In the genomic region with DNA sequence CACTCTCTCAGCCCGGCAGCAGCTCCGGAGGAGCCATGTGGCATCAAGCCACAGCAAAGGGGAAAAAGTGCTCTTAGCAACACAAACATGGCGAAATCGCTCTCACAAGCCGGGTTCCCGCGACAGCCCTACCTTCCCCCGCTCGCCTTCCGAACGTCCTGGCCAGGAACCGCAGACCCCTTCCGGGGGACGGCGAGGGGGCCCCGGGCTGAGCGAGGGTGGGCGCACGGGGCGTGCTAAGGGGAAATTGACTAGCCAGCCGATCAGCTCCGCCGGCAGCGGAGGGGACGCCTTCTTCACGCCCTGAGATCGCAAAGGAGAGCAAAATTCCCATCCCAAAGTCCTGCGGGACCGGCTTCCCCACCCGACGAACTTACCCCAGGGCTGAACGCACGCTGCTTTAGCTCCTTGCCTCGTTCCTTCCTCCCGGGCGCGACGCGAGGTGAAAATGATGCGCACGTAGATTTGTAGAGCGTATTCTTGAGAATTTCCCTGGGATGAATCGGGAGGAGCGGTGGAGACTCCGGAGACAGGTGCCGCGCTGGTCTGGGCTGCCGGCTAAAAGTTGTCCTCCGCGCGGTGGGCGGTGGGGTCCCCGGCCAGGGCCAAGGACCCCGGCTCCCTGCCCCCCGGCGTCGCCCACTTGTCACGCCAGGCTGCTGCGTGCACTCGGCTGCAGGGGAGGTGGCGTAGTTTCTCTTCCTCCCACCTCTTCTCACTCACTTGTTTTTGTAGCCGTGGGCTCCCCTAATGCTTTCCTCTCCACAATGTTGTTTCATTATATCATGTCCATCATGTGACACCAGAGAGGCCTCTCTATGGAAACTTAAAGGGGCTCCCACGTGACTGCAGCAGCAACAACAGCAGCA, we compare ENCODE assay signal across 8 cellular contexts.
A peak's percentile ranks its signal among the peaks of the same experiment; 100 is the strongest.
DNase-seq lines count a peak whose midpoint lies in the region; ATAC-seq and TF ChIP-seq lines count a peak whose summit lies in the region.

No MANE protein-coding gene starts in this region.

- peak overlapping the region; percentile 61 for H3K9ac ChIP-seq in Loucy (ENCODE audit: low read depth, low read length, poor library complexity, severe bottlenecking)

- no peaks in the 10 kb centered on the region for H3F3A ChIP-seq in Loucy (ENCODE audit: low read depth)

- H3K4me3 ChIP-seq in Loucy (ENCODE audit: low read length, poor library complexity, severe bottlenecking) = peak overlapping the region; percentile 84
- peak overlapping the region; percentile 85 for H3K4me3 ChIP-seq in cardiac muscle cell
- peak overlapping the region; percentile 88 for H3K4me3 ChIP-seq in urinary bladder (ENCODE audit: low read depth, low read length)

- peak overlapping the region; percentile 80 for H3K4me2 ChIP-seq in Loucy (ENCODE audit: low read depth, low read length, poor library complexity, severe bottlenecking)

- no peaks in the 10 kb centered on the region for H3K79me2 ChIP-seq in Loucy (ENCODE audit: insufficient read depth, low read length)

- peak; percentile 53 for ATAC-seq in SK-N-SH treated with all-trans-retinoic acid at 6 μM for 48 hours

- no peaks in the 10 kb centered on the region for H3K27me3 ChIP-seq in Loucy (ENCODE audit: insufficient read depth, low read length, poor library complexity, severe bottlenecking)
- H3K27me3 ChIP-seq in cardiac muscle cell = peaks cover 63% of the 10 kb centered on the region

- H3K36me3 ChIP-seq in Loucy (ENCODE audit: insufficient read depth, low read length) (no peaks in the 10 kb centered on the region), cardiac muscle cell (no peaks in the 10 kb centered on the region), urinary bladder (ENCODE audit: insufficient read depth) (no peaks in the 10 kb centered on the region)

- under 1% methylated on average over 63 of the region's 63 CpGs for WGBS in urinary bladder

- H3K27ac ChIP-seq in cardiac muscle cell (no peak overlapping the region), urinary bladder (ENCODE audit: low read depth) (peak overlapping the region; percentile 98)

- no peaks in the 10 kb centered on the region for H4K20me1 ChIP-seq in Loucy (ENCODE audit: insufficient read depth, low read length, poor library complexity, severe bottlenecking)

- H3K4me1 ChIP-seq in Loucy (ENCODE audit: insufficient read depth, low read length, poor library complexity, severe bottlenecking) = peaks cover 35% of the 10 kb centered on the region
- H3K4me1 ChIP-seq in cardiac muscle cell (ENCODE audit: low read depth) = no peaks in the 10 kb centered on the region
- H3K4me1 ChIP-seq in urinary bladder (ENCODE audit: insufficient read depth) = no peaks in the 10 kb centered on the region

- H3K9me3 ChIP-seq in Loucy (ENCODE audit: insufficient read depth, low read depth, low read length) (no peaks in the 10 kb centered on the region), cardiac muscle cell (ENCODE audit: low read depth) (no peaks in the 10 kb centered on the region)

- TF ChIP-seq CTCF in Loucy (conservative IDR thresholded peaks at IDR 0.05; ENCODE audit: low read length) = no peak; the same call in 1 of the 2 replicates
- no peak for TF ChIP-seq CTCF in cardiac muscle cell (IDR thresholded peaks at IDR 0.05; ENCODE audit: low read depth, low read length)

- DNase-seq in GM04503 (ENCODE audit: low read depth) (peak; percentile 61), H4 (ENCODE audit: low spot score) (peak; percentile 89), cardiac muscle cell (ENCODE audit: low read depth in 1 of 2, low spot score in 1 of 2) (peak; percentile 52 to 88), pons (ENCODE audit: low spot score) (peak; percentile 97)
- peak; percentile 70 for DNase-seq in activated naive CD8-positive, alpha-beta T cell treated with anti-CD3 and anti-CD28 coated beads, Interleukin-2, amount 50 U/mL, for 16 hours (ENCODE audit: low read depth, low spot score)

- no peaks in the 10 kb centered on the region for H3K9me2 ChIP-seq in Loucy (replicated peaks; ENCODE audit: low read depth, low read length)

- peak overlapping the region; percentile 95 for H2AFZ ChIP-seq in Loucy (ENCODE audit: low read length)

TF ChIP-seq in SK-N-SH treated with all-trans-retinoic acid at 6 μM for 48 hours, 23 proteins besides CTCF, POLR2A, EP300 and RAD21:
- TF ChIP-seq SNAI2 (CRISPR knock-in tag; IDR thresholded peaks at IDR 0.05) (peak; percentile 13; the same call in 1 of the 2 replicates), ZNF565 (CRISPR knock-in tag; conservative IDR thresholded peaks at IDR 0.05; ENCODE audit: low read depth) (0 out of 2 replicates have a peak, but pooled peaks have one; percentile 34)
- TF ChIP-seq, protein P1, sequence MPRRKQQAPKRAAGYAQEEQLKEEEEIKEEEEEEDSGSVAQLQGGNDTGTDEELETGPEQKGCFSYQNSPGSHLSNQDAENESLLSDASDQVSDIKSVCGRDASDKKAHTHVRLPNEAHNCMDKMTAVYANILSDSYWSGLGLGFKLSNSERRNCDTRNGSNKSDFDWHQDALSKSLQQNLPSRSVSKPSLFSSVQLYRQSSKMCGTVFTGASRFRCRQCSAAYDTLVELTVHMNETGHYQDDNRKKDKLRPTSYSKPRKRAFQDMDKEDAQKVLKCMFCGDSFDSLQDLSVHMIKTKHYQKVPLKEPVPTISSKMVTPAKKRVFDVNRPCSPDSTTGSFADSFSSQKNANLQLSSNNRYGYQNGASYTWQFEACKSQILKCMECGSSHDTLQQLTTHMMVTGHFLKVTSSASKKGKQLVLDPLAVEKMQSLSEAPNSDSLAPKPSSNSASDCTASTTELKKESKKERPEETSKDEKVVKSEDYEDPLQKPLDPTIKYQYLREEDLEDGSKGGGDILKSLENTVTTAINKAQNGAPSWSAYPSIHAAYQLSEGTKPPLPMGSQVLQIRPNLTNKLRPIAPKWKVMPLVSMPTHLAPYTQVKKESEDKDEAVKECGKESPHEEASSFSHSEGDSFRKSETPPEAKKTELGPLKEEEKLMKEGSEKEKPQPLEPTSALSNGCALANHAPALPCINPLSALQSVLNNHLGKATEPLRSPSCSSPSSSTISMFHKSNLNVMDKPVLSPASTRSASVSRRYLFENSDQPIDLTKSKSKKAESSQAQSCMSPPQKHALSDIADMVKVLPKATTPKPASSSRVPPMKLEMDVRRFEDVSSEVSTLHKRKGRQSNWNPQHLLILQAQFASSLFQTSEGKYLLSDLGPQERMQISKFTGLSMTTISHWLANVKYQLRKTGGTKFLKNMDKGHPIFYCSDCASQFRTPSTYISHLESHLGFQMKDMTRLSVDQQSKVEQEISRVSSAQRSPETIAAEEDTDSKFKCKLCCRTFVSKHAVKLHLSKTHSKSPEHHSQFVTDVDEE (CRISPR knock-in tag; IDR thresholded peaks at IDR 0.05) = no peak
TF ChIP-seq in SK-N-SH treated with all-trans-retinoic acid at 6 μM for 48 hours: peak in this region for 2.
